1 cellular context compared by ENCODE assay signal in the genomic region with DNA sequence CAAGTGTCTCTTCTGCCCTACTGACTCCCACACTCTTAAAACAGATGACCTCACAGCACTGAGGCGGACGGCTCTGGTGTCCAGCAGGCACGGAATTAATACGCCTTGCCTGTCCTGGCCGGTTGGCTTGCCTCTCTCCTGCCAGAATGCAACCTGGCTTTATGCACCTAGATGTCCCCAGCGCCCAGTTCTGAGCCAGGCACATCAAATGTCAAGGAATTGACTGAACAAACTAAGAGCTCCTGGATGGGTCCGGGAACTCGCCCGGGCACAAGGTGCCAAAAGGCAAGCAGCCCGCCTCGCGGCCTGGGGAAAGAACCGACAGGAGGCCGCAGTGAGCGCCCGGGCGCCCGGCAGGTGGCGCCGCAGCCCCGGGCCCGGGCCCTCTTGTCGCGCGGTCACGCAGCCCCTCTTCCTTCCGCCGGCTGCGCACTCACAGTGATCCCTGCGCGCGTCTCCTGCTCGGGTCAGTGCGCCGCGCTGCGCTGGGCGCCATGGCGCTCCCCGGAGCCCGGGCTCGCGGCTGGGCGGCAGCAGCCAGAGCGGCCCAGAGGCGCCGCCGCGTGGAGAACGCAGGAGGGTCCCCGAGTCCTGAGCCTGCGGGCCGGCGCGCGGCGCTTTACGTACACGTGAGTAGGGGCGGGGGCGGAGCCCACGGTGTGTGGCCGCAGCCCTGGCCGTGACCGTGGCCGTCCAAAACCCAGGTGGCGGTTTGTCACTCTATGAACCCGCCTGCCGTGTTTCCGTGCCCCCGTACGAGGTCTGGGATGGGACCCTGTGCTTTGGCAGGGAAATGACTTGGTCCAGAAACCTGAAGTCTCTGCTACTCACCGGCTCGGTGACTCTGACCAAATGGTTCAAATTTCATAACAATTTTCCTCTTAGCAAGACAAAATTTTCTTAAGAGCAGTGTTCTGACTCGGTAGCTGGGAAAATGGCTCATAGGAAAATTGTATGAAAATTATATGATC.
TF ChIP-seq lines count a peak whose summit lies in the region.

Gene RSAD1, plus strand, starts transcription at position 470 of the 971 bp plus-strand sequence. Its CDS starts 25 bp downstream, at position 495.

TF ChIP-seq in HepG2, 621 proteins besides CTCF, POLR2A, EP300 and RAD21 (continued from another document and continues in another):
- TF ChIP-seq REST (IDR thresholded peaks at IDR 0.05; ENCODE audit: borderline replicate concordance in 1 of 2, low read depth in 1 of 2, low read length in 2 of 2): no peak; a peak in 1 of 4 replicates
- TF ChIP-seq ISX (CRISPR knock-in tag; conservative IDR thresholded peaks at IDR 0.05): 0 out of 2 replicates have a peak, but pooled peaks have one; percentile 70
- no peak for TF ChIP-seq NR2F1 (CRISPR knock-in tag; IDR thresholded peaks at IDR 0.05)
- TF ChIP-seq FOXJ3 (CRISPR knock-in tag; IDR thresholded peaks at IDR 0.05; ENCODE audit: borderline replicate concordance): no peak
- peak; percentile 83 for TF ChIP-seq SIN3A (IDR thresholded peaks at IDR 0.05; ENCODE audit: borderline replicate concordance, low read depth, low read length)
- no peak for TF ChIP-seq ARNT (IDR thresholded peaks at IDR 0.05)
- peak; percentile 30; the same call in 1 of the 2 replicates for TF ChIP-seq CHD4 (IDR thresholded peaks at IDR 0.05; ENCODE audit: borderline replicate concordance, low read length)
- no peak for TF ChIP-seq NFRKB (IDR thresholded peaks at IDR 0.05)
- TF ChIP-seq RORA (CRISPR knock-in tag; IDR thresholded peaks at IDR 0.05): no peak
- peak; percentile 76; the same call in 1 of the 2 replicates for TF ChIP-seq ZNF891 (CRISPR knock-in tag; IDR thresholded peaks at IDR 0.05)
- peak; percentile 97 for TF ChIP-seq ZNF224 (CRISPR knock-in tag; IDR thresholded peaks at IDR 0.05)
- TF ChIP-seq ZNF317 (CRISPR knock-in tag; IDR thresholded peaks at IDR 0.05): peak; percentile 41; the same call in 1 of the 2 replicates
- no peak for TF ChIP-seq CCAR2 (optimal IDR thresholded peaks at IDR 0.05; ENCODE audit: low read depth, low read length)
- no peak for TF ChIP-seq KLF13 (CRISPR knock-in tag; IDR thresholded peaks at IDR 0.05)
- no peak for TF ChIP-seq ZNF496 (CRISPR knock-in tag; IDR thresholded peaks at IDR 0.05; ENCODE audit: insufficient replicate concordance)
- TF ChIP-seq MXD1 (CRISPR knock-in tag; IDR thresholded peaks at IDR 0.05): peak; percentile 91
- peak; percentile 91 for TF ChIP-seq ZSCAN29 (CRISPR knock-in tag; conservative IDR thresholded peaks at IDR 0.05)
- TF ChIP-seq EED (CRISPR knock-in tag; IDR thresholded peaks at IDR 0.05): peak; percentile 71; the same call in 1 of the 2 replicates
- no peak for TF ChIP-seq THRA (CRISPR knock-in tag; IDR thresholded peaks at IDR 0.05; ENCODE audit: borderline replicate concordance)
- TF ChIP-seq ZNF138 (CRISPR knock-in tag; IDR thresholded peaks at IDR 0.05; ENCODE audit: low read depth): peak; percentile 18; the same call in 1 of the 2 replicates
- no peak for TF ChIP-seq ZBTB37 (CRISPR knock-in tag; IDR thresholded peaks at IDR 0.05)
- peak; percentile 49; the same call in 1 of the 2 replicates for TF ChIP-seq CREB1 (IDR thresholded peaks at IDR 0.05)
- no peak for TF ChIP-seq CREB1 (CRISPR knock-in tag; IDR thresholded peaks at IDR 0.05)
- no peak for TF ChIP-seq MATR3 (CRISPR knock-in tag; IDR thresholded peaks at IDR 0.05)
- peak; percentile 89; the same call in 1 of the 2 replicates for TF ChIP-seq ZNF784 (CRISPR knock-in tag; IDR thresholded peaks at IDR 0.05; ENCODE audit: borderline replicate concordance)
- peak; percentile 72; the same call in 1 of the 2 replicates for TF ChIP-seq KLF6 (CRISPR knock-in tag; IDR thresholded peaks at IDR 0.05)
- TF ChIP-seq DRAP1 (CRISPR knock-in tag; IDR thresholded peaks at IDR 0.05): no peak; the same call in none of the 2 replicates
- peak; percentile 78 for TF ChIP-seq RXRA (CRISPR knock-in tag; IDR thresholded peaks at IDR 0.05)
- no peak for TF ChIP-seq MZF1 (CRISPR knock-in tag; IDR thresholded peaks at IDR 0.05; ENCODE audit: borderline replicate concordance)
- TF ChIP-seq ZNF232 (CRISPR knock-in tag; IDR thresholded peaks at IDR 0.05; ENCODE audit: borderline replicate concordance): peak; percentile 89; the same call in 1 of the 2 replicates
- TF ChIP-seq, protein P1, sequence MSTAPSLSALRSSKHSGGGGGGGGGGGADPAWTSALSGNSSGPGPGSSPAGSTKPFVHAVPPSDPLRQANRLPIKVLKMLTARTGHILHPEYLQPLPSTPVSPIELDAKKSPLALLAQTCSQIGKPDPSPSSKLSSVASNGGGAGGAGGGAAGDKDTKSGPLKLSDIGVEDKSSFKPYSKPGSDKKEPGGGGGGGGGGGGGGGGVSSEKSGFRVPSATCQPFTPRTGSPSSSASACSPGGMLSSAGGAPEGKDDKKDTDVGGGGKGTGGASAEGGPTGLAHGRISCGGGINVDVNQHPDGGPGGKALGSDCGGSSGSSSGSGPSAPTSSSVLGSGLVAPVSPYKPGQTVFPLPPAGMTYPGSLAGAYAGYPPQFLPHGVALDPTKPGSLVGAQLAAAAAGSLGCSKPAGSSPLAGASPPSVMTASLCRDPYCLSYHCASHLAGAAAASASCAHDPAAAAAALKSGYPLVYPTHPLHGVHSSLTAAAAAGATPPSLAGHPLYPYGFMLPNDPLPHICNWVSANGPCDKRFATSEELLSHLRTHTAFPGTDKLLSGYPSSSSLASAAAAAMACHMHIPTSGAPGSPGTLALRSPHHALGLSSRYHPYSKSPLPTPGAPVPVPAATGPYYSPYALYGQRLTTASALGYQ (CRISPR knock-in tag; IDR thresholded peaks at IDR 0.05): peak; percentile 46; the same call in 1 of the 2 replicates
- TF ChIP-seq TEAD2 (CRISPR knock-in tag; IDR thresholded peaks at IDR 0.05): no peak
- no peak for TF ChIP-seq MAFF (IDR thresholded peaks at IDR 0.05; ENCODE audit: low read depth, low read length)
- peak; percentile 95 for TF ChIP-seq ZNF276 (CRISPR knock-in tag; IDR thresholded peaks at IDR 0.05; ENCODE audit: low read depth)
- TF ChIP-seq ZNF121 (CRISPR knock-in tag; IDR thresholded peaks at IDR 0.05): no peak; the same call in none of the 2 replicates
- peak; percentile 99 for TF ChIP-seq ZNF567 (CRISPR knock-in tag; IDR thresholded peaks at IDR 0.05; ENCODE audit: borderline replicate concordance)
- TF ChIP-seq AFF4 (CRISPR knock-in tag; IDR thresholded peaks at IDR 0.05): 0 out of 2 replicates have a peak, but pooled peaks have one; percentile 53
- TF ChIP-seq HOXA5 (CRISPR knock-in tag; IDR thresholded peaks at IDR 0.05): peak; percentile 82
- TF ChIP-seq ZFP41 (CRISPR knock-in tag; IDR thresholded peaks at IDR 0.05; ENCODE audit: borderline replicate concordance): peak; percentile 73; the same call in 1 of the 2 replicates
- TF ChIP-seq PHF5A (CRISPR knock-in tag; IDR thresholded peaks at IDR 0.05; ENCODE audit: low read depth, unreplicated experiment): peak; percentile 87
- TF ChIP-seq THAP7 (CRISPR knock-in tag; IDR thresholded peaks at IDR 0.05): no peak
